15 cellular contexts compared by ENCODE assay signal in the genomic region with DNA sequence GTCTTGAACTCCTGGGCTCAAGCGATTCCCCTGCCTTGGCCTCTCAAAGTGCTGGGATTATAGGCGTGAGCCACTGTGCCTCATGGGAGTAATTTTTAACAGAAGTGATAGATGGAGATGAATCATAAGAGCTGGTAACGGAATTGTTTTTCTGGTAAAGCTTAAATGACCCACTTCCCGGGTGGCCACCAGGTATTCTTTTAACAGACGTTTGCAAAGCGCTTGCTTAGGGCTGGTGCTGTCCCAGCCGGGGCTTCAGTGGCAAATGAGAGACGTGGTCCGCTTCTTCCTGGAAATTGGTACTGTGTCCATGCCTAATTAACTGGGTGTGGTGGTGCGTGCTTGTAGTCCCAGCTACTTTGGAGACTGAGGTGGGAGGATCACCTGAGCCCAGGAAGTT. TPM values are rescaled to one million over a fixed set of nuclear protein-coding genes. Genes with fewer than 3 reads are reported as not detected.
DNase-seq lines count a peak whose midpoint lies in the region; ATAC-seq lines count a peak whose summit lies in the region.
"Had no signal": no experiment of that assay in that cellular context is flagged by ENCODE, and none has a peak within 500 bp of the region (broad histone marks: within the 10 kb centered on the region; RNA-seq: fewer than 3 reads in every experiment).

No MANE protein-coding gene starts in this region.

- DNase-seq in stimulated activated naive CD8-positive, alpha-beta T cell treated with anti-CD3 and anti-CD28 coated beads, Interleukin-15, Interleukin-2, amounts not matched to agents 100 U/mL and 50 U/mL, for 24 hours, result no peak
- DNase-seq in mesenteric fat pad (ENCODE audit: low spot score) (peak; percentile 20), GM03348 (ENCODE audit: low spot score) (no peak)
- no peak for DNase-seq in activated T-cell treated with anti-CD3 and anti-CD28 coated beads, Interleukin-2, amount 50 U/mL, for 24 hours
- DNase-seq: CD8-positive, alpha-beta T cell; COR-L47; DMS79; GOT3; H9 had no signal

- no peaks in the 10 kb centered on the region for H3K27me3 Mint-ChIP-seq in stimulated activated naive CD8-positive, alpha-beta T cell treated with anti-CD3 and anti-CD28 coated beads, Interleukin-15, Interleukin-2, amounts not matched to agents 100 ng/mL and 50 ng/mL, for 24 hours
- H3K27me3 Mint-ChIP-seq in activated T-helper 17 cell treated with anti-CD3 and anti-CD28 coated beads, Interleukin-2, amount 50 U/mL, for 72 hours, result no peaks in the 10 kb centered on the region
- no peaks in the 10 kb centered on the region for H3K27me3 Mint-ChIP-seq in activated T-cell treated with anti-CD3 and anti-CD28 coated beads, Interleukin-2, amount 50 U/mL, for 24 hours
- H3K27me3 Mint-ChIP-seq: IgD-negative memory B cell had no signal

- H3K9me3 Mint-ChIP-seq in stimulated activated naive CD8-positive, alpha-beta T cell treated with anti-CD3 and anti-CD28 coated beads, Interleukin-15, Interleukin-2, amounts not matched to agents 100 ng/mL and 50 ng/mL, for 24 hours, result no peaks in the 10 kb centered on the region
- no peaks in the 10 kb centered on the region for H3K9me3 Mint-ChIP-seq in activated T-helper 17 cell treated with anti-CD3 and anti-CD28 coated beads, Interleukin-2, amount 50 U/mL, for 72 hours
- no peaks in the 10 kb centered on the region for H3K9me3 Mint-ChIP-seq in activated T-cell treated with anti-CD3 and anti-CD28 coated beads, Interleukin-2, amount 50 U/mL, for 24 hours
- H3K9me3 Mint-ChIP-seq: CD14-positive monocyte; CD8-positive, alpha-beta T cell; H9; IgD-negative memory B cell had no signal

- no peak overlapping the region for H3K4me3 Mint-ChIP-seq in stimulated activated naive CD8-positive, alpha-beta T cell treated with anti-CD3 and anti-CD28 coated beads, Interleukin-15, Interleukin-2, amounts not matched to agents 100 ng/mL and 50 ng/mL, for 24 hours
- H3K4me3 Mint-ChIP-seq in activated T-helper 17 cell treated with anti-CD3 and anti-CD28 coated beads, Interleukin-2, amount 50 U/mL, for 72 hours, result no peak overlapping the region
- no peak overlapping the region for H3K4me3 Mint-ChIP-seq in activated T-cell treated with anti-CD3 and anti-CD28 coated beads, Interleukin-2, amount 50 U/mL, for 24 hours
- H3K4me3 Mint-ChIP-seq: CD14-positive monocyte; CD8-positive, alpha-beta T cell; H9; IgD-negative memory B cell had no signal

- peak overlapping the region; percentile 28 for H3K27ac Mint-ChIP-seq in stimulated activated naive CD8-positive, alpha-beta T cell treated with anti-CD3 and anti-CD28 coated beads, Interleukin-15, Interleukin-2, amounts not matched to agents 100 ng/mL and 50 ng/mL, for 24 hours
- no peak overlapping the region for H3K27ac Mint-ChIP-seq in activated T-helper 17 cell treated with anti-CD3 and anti-CD28 coated beads, Interleukin-2, amount 50 U/mL, for 72 hours
- H3K27ac Mint-ChIP-seq in activated T-cell treated with anti-CD3 and anti-CD28 coated beads, Interleukin-2, amount 50 U/mL, for 24 hours, result no peak overlapping the region
- H3K27ac Mint-ChIP-seq: CD8-positive, alpha-beta T cell; H9 had no signal

- ATAC-seq in stimulated activated naive CD8-positive, alpha-beta T cell treated with anti-CD3 and anti-CD28 coated beads, Interleukin-15, Interleukin-2, amounts not matched to agents 100 U/mL and 50 U/mL, for 24 hours, result no peak
- peak; percentile 56 for ATAC-seq in activated T-helper 17 cell treated with anti-CD3 and anti-CD28 coated beads, Interleukin-2, amount 50 U/mL, for 72 hours (replicated peaks)
- ATAC-seq in HG03354 (IDR thresholded peaks at IDR 0.05; ENCODE audit: poor library complexity, severe bottlenecking, unreplicated experiment), result no peak
- ATAC-seq: A549; CD8-positive, alpha-beta T cell had no signal

- H3K36me3 Mint-ChIP-seq in stimulated activated naive CD8-positive, alpha-beta T cell treated with anti-CD3 and anti-CD28 coated beads, Interleukin-15, Interleukin-2, amounts not matched to agents 100 ng/mL and 50 ng/mL, for 24 hours (ENCODE audit: low read depth), result peaks cover 8% of the 10 kb centered on the region
- no peaks in the 10 kb centered on the region for H3K36me3 Mint-ChIP-seq in activated T-helper 17 cell treated with anti-CD3 and anti-CD28 coated beads, Interleukin-2, amount 50 U/mL, for 72 hours (ENCODE audit: low read depth)
- H3K36me3 Mint-ChIP-seq in activated T-cell treated with anti-CD3 and anti-CD28 coated beads, Interleukin-2, amount 50 U/mL, for 24 hours (ENCODE audit: low read depth), result peaks cover 3% of the 10 kb centered on the region

- peaks cover 23% of the 10 kb centered on the region for H3K4me1 Mint-ChIP-seq in stimulated activated naive CD8-positive, alpha-beta T cell treated with anti-CD3 and anti-CD28 coated beads, Interleukin-15, Interleukin-2, amounts not matched to agents 100 ng/mL and 50 ng/mL, for 24 hours (ENCODE audit: low read depth)
- H3K4me1 Mint-ChIP-seq in activated T-helper 17 cell treated with anti-CD3 and anti-CD28 coated beads, Interleukin-2, amount 50 U/mL, for 72 hours, result peaks cover 4% of the 10 kb centered on the region
- H3K4me1 Mint-ChIP-seq in activated T-cell treated with anti-CD3 and anti-CD28 coated beads, Interleukin-2, amount 50 U/mL, for 24 hours (ENCODE audit: low read depth), result peaks cover 10% of the 10 kb centered on the region
- H3K4me1 Mint-ChIP-seq: H9 had no signal

RNA-seq across cellular contexts. Expression of gene CAMK1D, which starts 23.5 kb away (rescaled TPM):
- total RNA-seq in activated T-helper 17 cell treated with anti-CD3 and anti-CD28 coated beads, Interleukin-2, amount 50 U/mL, for 72 hours, result 10 to 100 TPM; 10.9 to 20.7 TPM
- total RNA-seq in mesenteric fat pad, result 16.5 TPM
